In the genomic region with DNA sequence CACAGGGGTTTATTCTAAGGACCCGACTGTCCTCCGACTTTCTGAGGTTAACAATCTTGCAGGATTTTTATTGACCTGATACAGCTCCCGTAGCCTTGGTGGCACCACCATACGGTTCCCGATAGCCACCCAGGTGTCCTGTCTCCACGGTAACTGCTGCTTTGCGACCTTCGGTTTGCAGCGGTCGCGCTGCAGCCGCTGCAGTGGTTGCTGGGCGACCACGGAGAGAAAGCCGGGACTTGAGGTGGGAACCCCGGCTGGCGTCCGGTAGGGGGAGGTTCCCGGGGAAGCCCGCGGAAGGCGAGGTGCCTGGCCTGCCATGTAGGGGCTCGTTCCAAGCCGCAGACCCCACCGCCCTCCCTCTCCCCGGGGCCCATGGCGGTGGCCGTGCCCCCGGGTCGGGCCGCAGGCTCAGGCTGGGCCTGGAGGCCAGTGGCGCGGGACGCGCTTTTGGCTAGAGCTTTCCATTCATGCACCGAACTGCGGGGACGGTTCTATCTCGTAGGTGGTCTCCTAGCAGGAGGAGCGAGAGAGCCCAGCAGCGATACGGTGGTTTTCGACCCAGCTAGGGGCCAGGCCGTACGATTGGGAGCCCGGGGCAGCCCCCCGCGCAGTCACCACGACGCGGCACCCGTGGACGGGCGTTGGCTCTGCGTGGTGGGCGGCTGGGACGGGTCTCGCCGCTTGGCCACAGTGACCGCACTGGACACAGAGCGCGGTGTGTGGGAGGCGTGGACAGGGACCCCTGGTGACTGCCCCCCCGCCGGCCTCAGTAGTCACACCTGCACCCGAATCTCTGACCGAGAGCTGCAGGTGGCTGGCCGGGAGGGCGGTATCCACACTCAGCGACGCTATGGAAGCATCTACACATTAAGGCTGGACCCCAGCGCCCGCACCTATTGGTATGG, we compare ENCODE assay signal across 8 cellular contexts. TPM values are rescaled to one million over a fixed set of nuclear protein-coding genes. Genes with fewer than 3 reads are reported as not detected.
A peak's percentile ranks its signal among the peaks of the same experiment; 100 is the strongest.
DNase-seq lines count a peak whose midpoint lies in the region; ATAC-seq and TF ChIP-seq lines count a peak whose summit lies in the region.

A gene with protein sequence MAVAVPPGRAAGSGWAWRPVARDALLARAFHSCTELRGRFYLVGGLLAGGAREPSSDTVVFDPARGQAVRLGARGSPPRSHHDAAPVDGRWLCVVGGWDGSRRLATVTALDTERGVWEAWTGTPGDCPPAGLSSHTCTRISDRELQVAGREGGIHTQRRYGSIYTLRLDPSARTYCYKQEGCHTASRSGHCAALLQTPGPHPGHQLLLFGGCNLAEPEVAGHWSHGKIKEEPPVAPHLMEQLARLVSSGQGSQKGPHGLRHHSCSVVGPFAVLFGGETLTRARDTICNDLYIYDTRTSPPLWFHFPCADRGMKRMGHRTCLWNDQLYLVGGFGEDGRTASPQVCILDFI (plus strand): TSS at position 201 of the 908 bp plus-strand sequence. CDS start 175 bp downstream, at position 376.

- H3K9me3 ChIP-seq in CD8-positive, alpha-beta memory T cell (ENCODE audit: low read length), result no peaks in the 10 kb centered on the region
- no peaks in the 10 kb centered on the region for H3K9me3 ChIP-seq in adrenal gland (replicated peaks in 1 of 3)

- DNase-seq in CD8-positive, alpha-beta memory T cell, result peak; percentile 51 to 81 (median 64)
- DNase-seq in HT-29 (ENCODE audit: low spot score) (peak; percentile 91), SHP77 (lab: John Stamatoyannopoulos, UW) (peak; percentile 92 to 97), adrenal gland (peak; percentile 77 to 95 (median 90)), left cardiac atrium (peak; percentile 82), posterior cingulate gyrus (peak; percentile 53 to 98 (median 80)), ureter (ENCODE audit: low spot score) (peak; percentile 89)

- TF ChIP-seq POLR2A in adrenal gland (IDR thresholded peaks at IDR 0.05), result no peak

- peak; percentile 67 for ATAC-seq in GM19467 (IDR thresholded peaks at IDR 0.05; ENCODE audit: unreplicated experiment)
- ATAC-seq in left cardiac atrium, result peak; percentile 66 to 84

- H3K36me3 Mint-ChIP-seq in CD8-positive, alpha-beta memory T cell, result peaks cover 0 to 36% (median 7%) of the 10 kb centered on the region in 3 donors

- WGBS in adrenal gland, 4 donors, result 4 to 18% (median 11%) methylated on average over 23 to 73 of the region's 73 CpGs

- H3K9me3 Mint-ChIP-seq in CD8-positive, alpha-beta memory T cell, result peaks cover 0 to 4% (median 3%) of the 10 kb centered on the region in 5 donors

- H3K27me3 ChIP-seq in CD8-positive, alpha-beta memory T cell (ENCODE audit: insufficient read depth, low read length, poor library complexity, severe bottlenecking), result no peaks in the 10 kb centered on the region
- no peaks in the 10 kb centered on the region for H3K27me3 ChIP-seq in adrenal gland

- peak within 1 kb of the TSS; percentile 83 to 92 (median 86) for H3K4me3 Mint-ChIP-seq in CD8-positive, alpha-beta memory T cell

- peak within 1 kb of the TSS; percentile 32 for H3K27ac ChIP-seq in CD8-positive, alpha-beta memory T cell (ENCODE audit: low read depth, low read length)
- peak within 1 kb of the TSS in 2 of 5 donors; percentile 76 to 80 for H3K27ac ChIP-seq in adrenal gland

- intact Hi-C loops in adrenal gland (cut with DNase I) (loop anchor here (5.0 kb wide), 1 partner anchor 106 kb away; no protein-coding TSS in a partner anchor), left cardiac atrium (cut with DNase I) (loop anchor here (5.0 to 10.0 kb wide), 2 partner anchors 101 to 264 kb away; no protein-coding TSS in a partner anchor), posterior cingulate gyrus (cut with DNase I) (loop anchor here (5.0 kb wide), 4 partner anchors 34 to 371 kb away; a partner anchor contains a TSS)

- peaks cover 8% of the 10 kb centered on the region for H3K4me1 ChIP-seq in CD8-positive, alpha-beta memory T cell (ENCODE audit: insufficient read depth, low read length)
- peaks cover 6 to 7% of the 10 kb centered on the region in 2 donors for H3K4me1 ChIP-seq in adrenal gland (replicated peaks in 1 of 2)

- peaks cover 7% of the 10 kb centered on the region for H3K36me3 ChIP-seq in CD8-positive, alpha-beta memory T cell (ENCODE audit: insufficient read depth, low read length)
- H3K36me3 ChIP-seq in adrenal gland (replicated peaks in 1 of 2), result peaks cover 0 to 16% of the 10 kb centered on the region in 2 donors

- CTCF ChIA-PET in CD8-positive, alpha-beta memory T cell (lab: Charles Lee), result interaction anchor here (0.6 to 7.8 kb wide), 39 partner anchors 8 to 325 kb away, joined by 3 to 128 read pairs (median 5); a partner anchor contains a TSS

- H3K4me1 Mint-ChIP-seq in CD8-positive, alpha-beta memory T cell, result peaks cover 17 to 26% (median 19%) of the 10 kb centered on the region in 3 donors

- H3K27ac Mint-ChIP-seq in CD8-positive, alpha-beta memory T cell, result peak within 1 kb of the TSS; percentile 77 to 99 (median 96)

- peaks cover 0 to 19% of the 10 kb centered on the region in 2 donors for H3K27me3 Mint-ChIP-seq in CD8-positive, alpha-beta memory T cell

- H3K4me3 ChIP-seq in CD8-positive, alpha-beta memory T cell (ENCODE audit: low read length), result peak within 1 kb of the TSS; percentile 85
- H3K4me3 ChIP-seq in adrenal gland, result peak within 1 kb of the TSS in 3 of 4 donors; percentile 7 to 77 (median 50)

- POLR2A ChIA-PET in CD8-positive, alpha-beta memory T cell (lab: Charles Lee), result interaction anchor here (0.6 to 4.2 kb wide), 10 partner anchors 11 to 103 kb away, joined by 3 to 34 read pairs (median 4); a partner anchor contains a TSS

- TF ChIP-seq CTCF in adrenal gland (IDR thresholded peaks at IDR 0.05), result peak in 2 of 6 experiments; percentile 21 to 34

RNA-seq across cellular contexts. Expression of the gene that starts here (rescaled TPM):
- under 1 TPM; 0.42 to 0.49 TPM for total RNA-seq in CD8-positive, alpha-beta memory T cell
- not detected for polyA plus RNA-seq in CD8-positive, alpha-beta memory T cell
- 3.8 and 5.5 TPM in 2 replicates for total RNA-seq in HT-29 (2014; rRNA removed; shearing (Covaris generic))
- 10 to 100 TPM in 7 of 8 donors, 1 to 10 TPM in 1; 5.2 to 28.1 (median 19.6) TPM for total RNA-seq in adrenal gland
- 10 to 100 TPM in 2 of 3 donors, 1 to 10 TPM in 1; 5.5 to 25.4 (median 24.4) TPM for polyA plus RNA-seq in adrenal gland
- 1 to 10 TPM; 3.5 to 5.7 TPM for total RNA-seq in left cardiac atrium
- total RNA-seq in ureter, result 13.0 TPM

Comparison
In these comparisons a context has a peak if more than half of its experiments do, and no peak if none do; other contexts are left out.
1. Peak in DNase-seq, H3K4me3 ChIP-seq and H3K27ac ChIP-seq in CD8-positive, alpha-beta memory T cell; RNA of the gene not detected or under 1 TPM.